Comparison of ENCODE assay signal across 31 cellular contexts in genomic region chr10:18516851-18517250, GRCh38.
A peak's percentile ranks its signal among the peaks of the same experiment; 100 is the strongest.
DNase-seq lines count a peak whose midpoint lies in the region; ATAC-seq and TF ChIP-seq lines count a peak whose summit lies in the region.
"Had no signal": no experiment of that assay in that cellular context is flagged by ENCODE, and none has a peak within 500 bp of the region (broad histone marks: within the 10 kb centered on the region; RNA-seq: fewer than 3 reads in every experiment).

No MANE protein-coding gene starts in this region.

- H3K9me3 ChIP-seq in SK-N-SH (no peaks in the 10 kb centered on the region), SK-N-MC (ENCODE audit: low read depth, low read length) (no peaks in the 10 kb centered on the region), neural cell (ENCODE audit: low read length) (no peaks in the 10 kb centered on the region)
- H3K9me3 ChIP-seq: A549, BE2C, BLaER1, Caco-2 had no signal

- H3K27ac ChIP-seq in SK-N-SH (ENCODE audit: low read depth in 2 of 2, low read length in 1 of 2): peak overlapping the region in 1 of 2 experiments; percentile 18; a peak in 2 of 4 replicates
- H3K27ac ChIP-seq in SK-N-MC: peak overlapping the region; percentile 25; the same call in 1 of the 2 replicates
- peak overlapping the region; percentile 42 for H3K27ac ChIP-seq in neural cell (ENCODE audit: low read length)
- H3K27ac ChIP-seq: 22Rv1; A549; BLaER1; BLaER1 treated with 17β-estradiol and CSF1 and Interleukin-3, amounts not matched to agents 10 nM and 100 nM; C4-2B had no signal

- TF ChIP-seq RAD21 in SK-N-SH (IDR thresholded peaks at IDR 0.05; ENCODE audit: low read length) (no peak), neural cell (conservative IDR thresholded peaks at IDR 0.05) (no peak)

- no peak for TF ChIP-seq CTCF in SK-N-SH (IDR thresholded peaks at IDR 0.05)
- TF ChIP-seq CTCF in neural cell (IDR thresholded peaks at IDR 0.05; ENCODE audit: poor library complexity, severe bottlenecking): no peak

- H3K9me2 ChIP-seq in SK-N-SH (no peaks in the 10 kb centered on the region), neural cell (ENCODE audit: insufficient read depth, low read length) (no peaks in the 10 kb centered on the region)

- no peak overlapping the region for H2AFZ ChIP-seq in SK-N-SH (ENCODE audit: low read depth)
- H2AFZ ChIP-seq in neural cell (ENCODE audit: low read depth, low read length): no peak overlapping the region

- 77% methylated on average over 3 of the region's 3 CpGs for WGBS in SK-N-SH (ENCODE audit: low lambda C conversion rate)

- no peak for ATAC-seq in SK-N-SH treated with all-trans-retinoic acid at 6 μM for 48 hours
- ATAC-seq: A549; CD8-positive, alpha-beta T cell had no signal

- DNase-seq in SK-N-SH: peak; percentile 12
- peak; percentile 14 for DNase-seq in SK-N-MC (ENCODE audit: low read depth, low spot score)
- DNase-seq in T-helper 9 cell: no peak
- no peak for DNase-seq in T-helper 2 cell
- DNase-seq: 8988T; ACHN; AML-193; BE2C; C1 segment of cervical spinal cord; Caco-2; Calu3; CD4-positive, alpha-beta memory T cell; CD4-positive, alpha-beta T cell; CD4-positive, CD25-positive, alpha-beta regulatory T cell; CD8-positive, alpha-beta memory T cell; CD8-positive, alpha-beta T cell; COR-L47; DMS 273 treated with DMSO at 0.1 percent for 48 hours; DMS153; DMS53; DMS79; DMS79 treated with DMSO at 0.1 percent for 48 hours; DND-41; EL had no signal

- H3K79me2 ChIP-seq in SK-N-SH (ENCODE audit: insufficient read depth) (no peaks in the 10 kb centered on the region), neural cell (replicated peaks; ENCODE audit: insufficient read depth, low read length) (no peaks in the 10 kb centered on the region)

- no peaks in the 10 kb centered on the region for H3K27me3 ChIP-seq in SK-N-SH (ENCODE audit: insufficient read depth)
- no peaks in the 10 kb centered on the region for H3K27me3 ChIP-seq in neural cell (ENCODE audit: insufficient read depth, low read depth, low read length)
- H3K27me3 ChIP-seq: BLaER1; BLaER1 treated with 17β-estradiol and CSF1 and Interleukin-3, amounts not matched to agents 10 nM and 100 nM had no signal

- no peaks in the 10 kb centered on the region for H3K36me3 ChIP-seq in SK-N-SH (replicated peaks in 1 of 2; ENCODE audit: control insufficient read depth in 1 of 2, insufficient read depth in 2 of 2, low read length in 1 of 2)
- peaks cover 17% of the 10 kb centered on the region; the same call in 1 of the 2 replicates for H3K36me3 ChIP-seq in SK-N-MC (ENCODE audit: insufficient read depth, low read length)
- no peaks in the 10 kb centered on the region for H3K36me3 ChIP-seq in neural cell (ENCODE audit: insufficient read depth, low read length)
- H3K36me3 ChIP-seq: BE2C had no signal

- H3K4me3 ChIP-seq in SK-N-SH (ENCODE audit: low read depth in 2 of 2, low read length in 1 of 2): no peak overlapping the region
- no peak overlapping the region for H3K4me3 ChIP-seq in SK-N-MC
- H3K4me3 ChIP-seq in neural cell (ENCODE audit: low read length): peak overlapping the region; percentile 26
- H3K4me3 ChIP-seq: A549; BLaER1; BLaER1 treated with 17β-estradiol and CSF1 and Interleukin-3, amounts not matched to agents 10 nM and 100 nM had no signal

- H3K4me2 ChIP-seq in SK-N-SH: no peak overlapping the region
- peak overlapping the region; percentile 2 for H3K4me2 ChIP-seq in neural cell (ENCODE audit: low read length)
- H3K4me2 ChIP-seq: A549; BLaER1; BLaER1 treated with 17β-estradiol and CSF1 and Interleukin-3, amounts not matched to agents 10 nM and 100 nM had no signal

- peaks cover 0 to 6% of the 10 kb centered on the region in 2 experiments; a peak in 1 of 4 replicates for H3K4me1 ChIP-seq in SK-N-SH (ENCODE audit: control insufficient read depth in 1 of 2, insufficient read depth in 2 of 2, low read depth in 1 of 2, low read length in 1 of 2)
- H3K4me1 ChIP-seq: A549; BE2C; BLaER1; BLaER1 treated with 17β-estradiol and CSF1 and Interleukin-3, amounts not matched to agents 10 nM and 100 nM; Caco-2 had no signal

- POLR2A ChIA-PET in SK-N-SH (lab: Yijun Ruan, JAX): no interaction called here

- TF ChIP-seq EP300 in SK-N-SH (IDR thresholded peaks at IDR 0.05; ENCODE audit: borderline replicate concordance in 1 of 2, low read depth in 1 of 2, low read length in 1 of 2) (no peak), neural cell (conservative IDR thresholded peaks at IDR 0.05; ENCODE audit: poor library complexity, severe bottlenecking) (peak; percentile 60)

- no peaks in the 10 kb centered on the region for H3F3A ChIP-seq in SK-N-SH (replicated peaks; ENCODE audit: insufficient read depth)
- H3F3A ChIP-seq in neural cell (ENCODE audit: insufficient read depth, low read length, poor library complexity, severe bottlenecking): no peaks in the 10 kb centered on the region

- H3K9ac ChIP-seq in SK-N-SH: no peak overlapping the region
- no peak overlapping the region for H3K9ac ChIP-seq in SK-N-MC (ENCODE audit: insufficient read length)
- no peak overlapping the region for H3K9ac ChIP-seq in neural cell (ENCODE audit: low read length)
- H3K9ac ChIP-seq: BLaER1; BLaER1 treated with 17β-estradiol and CSF1 and Interleukin-3, amounts not matched to agents 10 nM and 100 nM had no signal

- no peaks in the 10 kb centered on the region for H4K20me1 ChIP-seq in SK-N-SH (ENCODE audit: insufficient read depth)
- no peaks in the 10 kb centered on the region for H4K20me1 ChIP-seq in neural cell (ENCODE audit: insufficient read depth)
- H4K20me1 ChIP-seq: BLaER1; BLaER1 treated with 17β-estradiol and CSF1 and Interleukin-3, amounts not matched to agents 10 nM and 100 nM had no signal

- CTCF ChIA-PET in SK-N-SH (lab: Yijun Ruan, JAX): interaction anchor here (0.7 kb wide), 1 partner anchor 25 kb away, joined by 3 read pairs; no protein-coding TSS in a partner anchor

TF ChIP-seq in SK-N-SH, 30 proteins besides CTCF, POLR2A, EP300 and RAD21 (continues in another document):
- no peak for TF ChIP-seq GABPA (IDR thresholded peaks at IDR 0.05; ENCODE audit: low read depth)
- TF ChIP-seq MXI1 (IDR thresholded peaks at IDR 0.05; ENCODE audit: low read depth, low read length): no peak
- no peak for TF ChIP-seq USF1 (IDR thresholded peaks at IDR 0.05; ENCODE audit: borderline replicate concordance, low read depth)
- TF ChIP-seq NRF1 (IDR thresholded peaks at IDR 0.05; ENCODE audit: low read depth, low read length): no peak

TF ChIP-seq in SK-N-SH treated with all-trans-retinoic acid at 6 μM for 48 hours, 23 proteins besides CTCF, POLR2A, EP300 and RAD21:
- TF ChIP-seq ZNF8 (CRISPR knock-in tag; IDR thresholded peaks at IDR 0.05): no peak

TF ChIP-seq in neural cell, 6 proteins besides CTCF, POLR2A, EP300 and RAD21:
- no peak for TF ChIP-seq REST (IDR thresholded peaks at IDR 0.05; ENCODE audit: borderline replicate concordance)
- TF ChIP-seq POLR2AphosphoS5 (IDR thresholded peaks at IDR 0.05): no peak
- TF ChIP-seq MXI1 (conservative IDR thresholded peaks at IDR 0.05; ENCODE audit: poor library complexity, severe bottlenecking): no peak
- no peak for TF ChIP-seq SMC3 (conservative IDR thresholded peaks at IDR 0.05; ENCODE audit: poor library complexity)
- no peak for TF ChIP-seq EZH2 (IDR thresholded peaks at IDR 0.05; ENCODE audit: borderline replicate concordance, insufficient read depth, low read length, poor library complexity, severe bottlenecking)
- TF ChIP-seq TAF1 (IDR thresholded peaks at IDR 0.05; ENCODE audit: low read depth): no peak

Comparison
In these comparisons a context has a peak if more than half of its experiments do, and no peak if none do; other contexts are left out.
1. DNase-seq: peak in SK-N-SH (single experiment) and SK-N-MC (single experiment); none in T-helper 9 cell (single experiment) and T-helper 2 cell (0 of 5).